Comparison of ENCODE assay signal across 9 cellular contexts in genomic region chr18:7789853-7790552, GRCh38.
DNase-seq lines count a peak whose midpoint lies in the region; ATAC-seq, FAIRE-seq and TF ChIP-seq lines count a peak whose summit lies in the region.
"Had no signal": no experiment of that assay in that cellular context is flagged by ENCODE, and none has a peak within 500 bp of the region (broad histone marks: within the 10 kb centered on the region; RNA-seq: fewer than 3 reads in every experiment).

No MANE protein-coding gene starts in this region.

- no peak for FAIRE-seq in GM12891 (lab: Jason Lieb, UNC)

- no peaks in the 10 kb centered on the region for H3K36me3 Mint-ChIP-seq in activated CD8-positive, alpha-beta memory T cell treated with anti-CD3 and anti-CD28 coated beads, Interleukin-2, amount 10 ng/mL, durations not matched to agents 7 days and 5 days

- CTCF ChIA-PET in activated CD8-positive, alpha-beta memory T cell treated with anti-CD3 and anti-CD28 coated beads, Interleukin-2, amount 10 ng/mL, durations not matched to agents 7 days and 5 days (lab: Charles Lee): no interaction called here

- H3K4me1 Mint-ChIP-seq in activated CD8-positive, alpha-beta memory T cell treated with anti-CD3 and anti-CD28 coated beads, Interleukin-2, amount 10 ng/mL, durations not matched to agents 7 days and 5 days: no peaks in the 10 kb centered on the region

- no peak overlapping the region for H3K4me3 Mint-ChIP-seq in activated CD8-positive, alpha-beta memory T cell treated with anti-CD3 and anti-CD28 coated beads, Interleukin-2, amount 10 ng/mL, durations not matched to agents 7 days and 5 days

- H3K9me3 Mint-ChIP-seq in activated CD8-positive, alpha-beta memory T cell treated with anti-CD3 and anti-CD28 coated beads, Interleukin-2, amount 10 ng/mL, durations not matched to agents 7 days and 5 days (ENCODE audit: low read depth): peaks cover 6% of the 10 kb centered on the region

- H3K27ac Mint-ChIP-seq in activated CD8-positive, alpha-beta memory T cell treated with anti-CD3 and anti-CD28 coated beads, Interleukin-2, amount 10 ng/mL, durations not matched to agents 7 days and 5 days: no peak overlapping the region

- H3K36me3 ChIP-seq in kidney epithelial cell (ENCODE audit: control insufficient read depth, insufficient read depth, low read length): no peaks in the 10 kb centered on the region

- peak; percentile 34 for DNase-seq in Caki2 (ENCODE audit: low read depth)
- peak; percentile 13 for DNase-seq in LNCaP clone FGC (ENCODE audit: low read depth)
- DNase-seq in astrocyte of the spinal cord (ENCODE audit: low read depth, low spot score): peak; percentile 60
- no peak for DNase-seq in kidney epithelial cell (ENCODE audit: low read depth)
- no peak for DNase-seq in activated CD8-positive, alpha-beta memory T cell treated with anti-CD3 and anti-CD28 coated beads, Interleukin-2, amount 10 ng/mL, durations not matched to agents 7 days and 5 days
- no peak for DNase-seq in GM12891 (ENCODE audit: insufficient read length, low spot score)
- no peak for DNase-seq in mucosa of gallbladder (ENCODE audit: low spot score)
- DNase-seq: left cardiac atrium had no signal

- no peaks in the 10 kb centered on the region for H3K27me3 ChIP-seq in kidney epithelial cell (ENCODE audit: control insufficient read depth, insufficient read depth, low read length)

- TF ChIP-seq POLR2A in GM12891 (IDR thresholded peaks at IDR 0.05; ENCODE audit: low read depth, low read length): no peak

- H3K4me3 ChIP-seq in LNCaP clone FGC (ENCODE audit: low read depth, low read length) (no peak overlapping the region), astrocyte of the spinal cord (ENCODE audit: low read depth, low read length) (no peak overlapping the region), kidney epithelial cell (ENCODE audit: low read depth, low read length) (no peak overlapping the region)

- in situ Hi-C loops in Caki2 (cut with HindIII; ENCODE audit: low pct_unique_long_range_greater_than_20kb, low sequenced_read_pairs) (no loop called here), astrocyte of the spinal cord (cut with HindIII; ENCODE audit: low sequenced_read_pairs) (no loop called here)

- no peak for ATAC-seq in HG03097 (IDR thresholded peaks at IDR 0.05; ENCODE audit: low FRiP score, unreplicated experiment)
- no peak for ATAC-seq in activated CD8-positive, alpha-beta memory T cell treated with anti-CD3 and anti-CD28 coated beads, Interleukin-2, amount 10 ng/mL, durations not matched to agents 7 days and 5 days

- TF ChIP-seq CTCF in LNCaP clone FGC (IDR thresholded peaks at IDR 0.05; ENCODE audit: control insufficient read depth, extremely low read depth, insufficient read depth) (peak; percentile 55), astrocyte of the spinal cord (IDR thresholded peaks at IDR 0.05; ENCODE audit: low read depth, low read length) (peak; percentile 57), kidney epithelial cell (IDR thresholded peaks at IDR 0.05; ENCODE audit: insufficient read depth, low read length, poor library complexity, severe bottlenecking) (peak; percentile 54)

- H3K27me3 Mint-ChIP-seq in activated CD8-positive, alpha-beta memory T cell treated with anti-CD3 and anti-CD28 coated beads, Interleukin-2, amount 10 ng/mL, durations not matched to agents 7 days and 5 days: no peaks in the 10 kb centered on the region

TF ChIP-seq in GM12891, 5 proteins besides CTCF, POLR2A, EP300 and RAD21:
- no peak for TF ChIP-seq SPI1 (IDR thresholded peaks at IDR 0.05; ENCODE audit: low read depth, low read length)
- TF ChIP-seq POU2F2 (IDR thresholded peaks at IDR 0.05; ENCODE audit: low read depth, low read length): no peak

Comparison
In these comparisons a context has a peak if more than half of its experiments do, and no peak if none do; other contexts are left out.
1. DNase-seq: peak in Caki2 (single experiment), LNCaP clone FGC (single experiment) and astrocyte of the spinal cord (single experiment); none in kidney epithelial cell (single experiment), activated CD8-positive, alpha-beta memory T cell treated with anti-CD3 and anti-CD28 coated beads, Interleukin-2, amount 10 ng/mL, durations not matched to agents 7 days and 5 days (single experiment), GM12891 (single experiment) and mucosa of gallbladder (single experiment).
2. Peak in every context shown above with its lines, with median percentiles within 50 percentile points of each other: CTCF ChIP-seq.